In genomic region chr19:36014029-36014924, GRCh38 we compare ENCODE assay signal across 8 cellular contexts. TPM values are rescaled to one million over a fixed set of nuclear protein-coding genes. Genes with fewer than 3 reads are reported as not detected.
DNase-seq lines count a peak whose midpoint lies in the region; ATAC-seq, FAIRE-seq and TF ChIP-seq lines count a peak whose summit lies in the region.

TSS of gene ALKBH6 (minus strand) at chr19:36014213. CDS start at chr19:36013397, 816 bp downstream.

- peak; percentile 81 for FAIRE-seq in urothelium cell line (lab: Jason Lieb, UNC)

- peak; percentile 97 for ATAC-seq in GM18498 (IDR thresholded peaks at IDR 0.05; ENCODE audit: unreplicated experiment)
- peak; percentile 97 for ATAC-seq in HG02938 (IDR thresholded peaks at IDR 0.05; ENCODE audit: unreplicated experiment)
- ATAC-seq in psoas muscle = peak; percentile 99 to 100 (median 99)

- H3K36me3 ChIP-seq in right atrium auricular region (no peaks in the 10 kb centered on the region), psoas muscle (ENCODE audit: insufficient read depth in 1 of 2, low read depth in 1 of 2) (no peaks in the 10 kb centered on the region)

- H3K27me3 ChIP-seq in right atrium auricular region (no peaks in the 10 kb centered on the region), psoas muscle (ENCODE audit: insufficient read depth in 3 of 3, low read length in 2 of 3) (no peaks in the 10 kb centered on the region)

- DNase-seq in NCI-H187 (lab: John Stamatoyannopoulos, UW) (peak; percentile 98 to 99), T-helper 2 cell (peak; percentile 97 to 99 (median 99)), anterior cingulate cortex (lab: John Stamatoyannopoulos, UW) (peak; percentile 79 to 100 (median 98)), right atrium auricular region (ENCODE audit: low spot score) (peak; percentile 100), psoas muscle (peak; percentile 100), urothelium cell line (ENCODE audit: low spot score) (peak; percentile 98)

- intact Hi-C loops in psoas muscle (cut with DNase I) = no loop called here

- H3K9me3 ChIP-seq in right atrium auricular region (no peaks in the 10 kb centered on the region), psoas muscle (no peaks in the 10 kb centered on the region)

- TF ChIP-seq CTCF in right atrium auricular region (IDR thresholded peaks at IDR 0.05) (no peak), psoas muscle (IDR thresholded peaks at IDR 0.05) (no peak)

- H3K4me1 ChIP-seq in right atrium auricular region (peaks cover 0 to 22% of the 10 kb centered on the region in 2 donors), psoas muscle (peaks cover 6% of the 10 kb centered on the region)

- peak within 1 kb of the TSS; percentile 83 to 86 for H3K27ac ChIP-seq in right atrium auricular region
- H3K27ac ChIP-seq in psoas muscle = peak within 1 kb of the TSS; percentile 83

- H3K4me3 ChIP-seq in right atrium auricular region = peak within 1 kb of the TSS; percentile 72 to 79
- peak within 1 kb of the TSS; percentile 78 for H3K4me3 ChIP-seq in psoas muscle

- WGBS in psoas muscle, 3 donors = 1 to 2% (median 1%) methylated on average over 42 of the region's 42 CpGs

RNA-seq across cellular contexts. Expression of gene ALKBH6, which starts in this region (rescaled TPM):
- total RNA-seq in right atrium auricular region (10 to 100 TPM; 16.2 to 16.5 TPM), psoas muscle (10 to 100 TPM in 3 of 4 donors, 1 to 10 TPM in 1; 7.1 to 12.6 (median 10.6) TPM)
- polyA plus RNA-seq in psoas muscle = 10 to 100 TPM in 2 of 3 donors, 1 to 10 TPM in 1; 9.5 to 22.3 (median 13.3) TPM

Comparison
In these comparisons a context has a peak if more than half of its experiments do, and no peak if none do; other contexts are left out.
1. Peak in every context shown above with its lines: DNase-seq, ATAC-seq, H3K4me3 ChIP-seq and H3K27ac ChIP-seq.